In the genomic region with DNA sequence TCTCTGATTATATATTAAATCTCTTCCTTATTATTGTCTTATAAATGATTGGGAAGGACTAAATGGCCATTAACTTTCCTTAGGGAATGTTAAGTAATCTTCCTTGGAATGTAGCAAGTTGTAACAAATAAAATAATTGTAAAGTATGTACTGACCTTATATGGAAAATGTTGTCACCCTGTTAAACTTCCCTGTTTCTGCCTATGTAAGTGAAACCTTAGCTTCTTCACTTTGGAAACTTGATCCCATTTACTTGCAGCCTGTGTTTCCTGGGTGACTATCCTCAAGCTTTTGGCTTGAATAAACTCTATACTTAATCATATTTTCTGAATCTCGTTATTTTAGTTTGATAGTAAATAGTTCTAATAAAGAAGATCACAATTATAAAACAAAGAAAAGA, we compare ENCODE assay signal across 15 cellular contexts.
DNase-seq lines count a peak whose midpoint lies in the region; ATAC-seq, FAIRE-seq and TF ChIP-seq lines count a peak whose summit lies in the region.
"Had no signal": no experiment of that assay in that cellular context is flagged by ENCODE, and none has a peak within 500 bp of the region (broad histone marks: within the 10 kb centered on the region; RNA-seq: fewer than 3 reads in every experiment).

No MANE protein-coding gene starts in this region.

- H3K4me3 ChIP-seq in bronchial epithelial cell (ENCODE audit: low read depth, low read length) (no peak overlapping the region), pancreas (no peak overlapping the region)
- H3K4me3 ChIP-seq: BLaER1 treated with 17β-estradiol and CSF1 and Interleukin-3, amounts not matched to agents 10 nM and 100 nM had no signal

- DNase-seq in EH (ENCODE audit: low read depth) (peak; percentile 2), OCI-M1 (lab: John Stamatoyannopoulos, UW) (peak; percentile 32), bronchial epithelial cell (ENCODE audit: low read depth) (peak; percentile 87), pancreas (no peak)
- DNase-seq: 8988T; Calu3; CD4-positive, CD25-positive, alpha-beta regulatory T cell; DMS 273 treated with DMSO at 0.1 percent for 48 hours; IMR-90; KBM-7 had no signal

- H3K27me3 ChIP-seq in bronchial epithelial cell (ENCODE audit: control insufficient read depth, insufficient read depth, low read length) (no peaks in the 10 kb centered on the region), pancreas (no peaks in the 10 kb centered on the region)
- H3K27me3 ChIP-seq: BLaER1 treated with 17β-estradiol and CSF1 and Interleukin-3, amounts not matched to agents 10 nM and 100 nM had no signal

- intact Hi-C loops in pancreas (cut with DNase I): no loop called here

- no peak for ATAC-seq in pancreas
- no peak for ATAC-seq in GM19328 (IDR thresholded peaks at IDR 0.05; ENCODE audit: unreplicated experiment)
- no peak for ATAC-seq in HG03378 (IDR thresholded peaks at IDR 0.05; ENCODE audit: unreplicated experiment)
- ATAC-seq in GM21526 (IDR thresholded peaks at IDR 0.05; ENCODE audit: low FRiP score, unreplicated experiment): no peak

- FAIRE-seq in bronchial epithelial cell (lab: Jason Lieb, UNC): no peak
- peak; percentile 39 for FAIRE-seq in pancreas (lab: Jason Lieb, UNC)
- FAIRE-seq: GM12891 had no signal

- H3K36me3 ChIP-seq in bronchial epithelial cell (ENCODE audit: control insufficient read depth, insufficient read depth, low read length): no peaks in the 10 kb centered on the region
- H3K36me3 ChIP-seq in pancreas: no peaks in the 10 kb centered on the region
- H3K36me3 ChIP-seq: BLaER1 treated with 17β-estradiol and CSF1 and Interleukin-3, amounts not matched to agents 10 nM and 100 nM had no signal

- no peak overlapping the region for H3K27ac ChIP-seq in pancreas
- H3K27ac ChIP-seq: BLaER1 treated with 17β-estradiol and CSF1 and Interleukin-3, amounts not matched to agents 10 nM and 100 nM had no signal

- TF ChIP-seq CTCF in bronchial epithelial cell (IDR thresholded peaks at IDR 0.05; ENCODE audit: insufficient read depth, low read length, severe bottlenecking) (no peak), pancreas (IDR thresholded peaks at IDR 0.05) (no peak)

- WGBS in pancreas, 2 donors: 30 to 43% methylated on average over 1 of the region's 1 CpG

- H3K9me3 ChIP-seq in pancreas: no peaks in the 10 kb centered on the region
- H3K9me3 ChIP-seq: BLaER1 treated with 17β-estradiol and CSF1 and Interleukin-3, amounts not matched to agents 10 nM and 100 nM had no signal

- no peaks in the 10 kb centered on the region for H3K4me1 ChIP-seq in pancreas
- H3K4me1 ChIP-seq: BLaER1 treated with 17β-estradiol and CSF1 and Interleukin-3, amounts not matched to agents 10 nM and 100 nM had no signal

Comparison
In these comparisons a context has a peak if more than half of its experiments do, and no peak if none do; other contexts are left out.
1. DNase-seq: peak in EH (single experiment), OCI-M1 (single experiment) and bronchial epithelial cell (single experiment); none in pancreas (0 of 6).